Comparison of ENCODE assay signal across 12 cellular contexts in the genomic region with DNA sequence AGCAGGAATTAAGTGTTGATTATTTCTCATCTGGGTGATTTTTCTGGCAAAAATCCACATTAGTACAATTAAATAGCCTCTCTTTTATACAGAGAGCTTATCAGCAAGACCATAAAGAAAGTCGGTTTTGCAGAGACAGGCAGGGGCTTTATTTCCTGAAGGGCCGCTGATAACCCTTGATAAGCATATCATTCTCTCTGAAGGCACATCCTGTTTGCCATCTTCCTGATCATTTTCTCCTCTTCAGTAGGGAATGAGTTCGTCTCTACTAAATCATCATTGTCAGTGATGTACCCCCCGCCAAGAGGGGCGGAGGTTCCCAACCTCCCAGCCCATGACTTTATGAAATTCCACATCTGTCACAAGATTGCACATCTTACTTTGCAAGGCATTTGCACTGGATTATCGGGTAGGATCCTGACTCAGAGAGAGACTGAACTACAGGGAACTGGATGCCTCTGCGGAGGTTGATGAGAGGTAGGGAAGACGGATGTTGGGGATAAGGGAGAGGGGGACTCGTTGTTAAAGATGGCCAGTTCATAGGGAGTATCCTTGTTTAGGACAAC.
"Had no signal": no experiment of that assay in that cellular context is flagged by ENCODE, and none has a peak within 500 bp of the region (broad histone marks: within the 10 kb centered on the region; RNA-seq: fewer than 3 reads in every experiment).

No MANE protein-coding gene starts in this region.

- H3K4me1 Mint-ChIP-seq: activated CD4-positive, alpha-beta memory T cell treated with anti-CD3 and anti-CD28 coated beads, Interleukin-2, amount 10 ng/mL, durations not matched to agents 7 days and 5 days; activated naive CD4-positive, alpha-beta T cell treated with anti-CD3 and anti-CD28 coated beads, Interleukin-2, amount 10 ng/mL, durations not matched to agents 7 days and 5 days; stimulated activated naive B cell treated with anti-CD40 and anti-IgM and Interleukin-4, amounts not matched to agents 10 μg/mL and 1 μg/mL and 100 μg/mL, for 72 hours had no signal

- DNase-seq: activated CD4-positive, alpha-beta memory T cell treated with anti-CD3 and anti-CD28 coated beads, Interleukin-2, amount 10 ng/mL, durations not matched to agents 7 days and 5 days; activated naive CD4-positive, alpha-beta T cell treated with anti-CD3 and anti-CD28 coated beads, Interleukin-2, amount 10 ng/mL, durations not matched to agents 7 days and 5 days; activated T-cell treated with anti-CD3 and anti-CD28 coated beads, Interleukin-2, amount 50 U/mL, for 24 hours; kidney glomerular epithelial cell; pancreas; stimulated activated CD4-positive, alpha-beta T cell treated with anti-CD3 and anti-CD28 coated beads, Interleukin-4, amount 100 ng/mL, for 1 hour; stimulated activated naive B cell treated with anti-CD40 and anti-IgM and Interleukin-4, amounts not matched to agents 10 μg/mL and 1 μg/mL and 100 μg/mL, for 72 hours; thyroid gland; WERI-Rb-1 had no signal

- H3K9me3 ChIP-seq: pancreas, thyroid gland had no signal

- H3K27me3 ChIP-seq: pancreas, thyroid gland had no signal

- H3K4me3 Mint-ChIP-seq: activated CD4-positive, alpha-beta memory T cell treated with anti-CD3 and anti-CD28 coated beads, Interleukin-2, amount 10 ng/mL, durations not matched to agents 7 days and 5 days; activated naive CD4-positive, alpha-beta T cell treated with anti-CD3 and anti-CD28 coated beads, Interleukin-2, amount 10 ng/mL, durations not matched to agents 7 days and 5 days; activated T-cell treated with anti-CD3 and anti-CD28 coated beads, Interleukin-2, amount 50 U/mL, for 24 hours; neural crest cell; stimulated activated naive B cell treated with anti-CD40 and anti-IgM and Interleukin-4, amounts not matched to agents 10 μg/mL and 1 μg/mL and 100 μg/mL, for 72 hours had no signal

- H3K27ac ChIP-seq: coronary artery, esophagus muscularis mucosa, pancreas, thyroid gland, WERI-Rb-1 had no signal

- H3K4me1 ChIP-seq: esophagus muscularis mucosa, pancreas, thyroid gland had no signal

- H3K9me3 Mint-ChIP-seq: activated CD4-positive, alpha-beta memory T cell treated with anti-CD3 and anti-CD28 coated beads, Interleukin-2, amount 10 ng/mL, durations not matched to agents 7 days and 5 days; activated naive CD4-positive, alpha-beta T cell treated with anti-CD3 and anti-CD28 coated beads, Interleukin-2, amount 10 ng/mL, durations not matched to agents 7 days and 5 days; activated T-cell treated with anti-CD3 and anti-CD28 coated beads, Interleukin-2, amount 50 U/mL, for 24 hours had no signal

- H3K4me3 ChIP-seq: coronary artery, esophagus muscularis mucosa, pancreas, thyroid gland had no signal

- H3K27me3 Mint-ChIP-seq: activated CD4-positive, alpha-beta memory T cell treated with anti-CD3 and anti-CD28 coated beads, Interleukin-2, amount 10 ng/mL, durations not matched to agents 7 days and 5 days had no signal

- H3K27ac Mint-ChIP-seq: activated CD4-positive, alpha-beta memory T cell treated with anti-CD3 and anti-CD28 coated beads, Interleukin-2, amount 10 ng/mL, durations not matched to agents 7 days and 5 days; activated naive CD4-positive, alpha-beta T cell treated with anti-CD3 and anti-CD28 coated beads, Interleukin-2, amount 10 ng/mL, durations not matched to agents 7 days and 5 days; activated T-cell treated with anti-CD3 and anti-CD28 coated beads, Interleukin-2, amount 50 U/mL, for 24 hours; stimulated activated naive B cell treated with anti-CD40 and anti-IgM and Interleukin-4, amounts not matched to agents 10 μg/mL and 1 μg/mL and 100 μg/mL, for 72 hours had no signal

- H3K36me3 Mint-ChIP-seq: activated naive CD4-positive, alpha-beta T cell treated with anti-CD3 and anti-CD28 coated beads, Interleukin-2, amount 10 ng/mL, durations not matched to agents 7 days and 5 days; stimulated activated naive B cell treated with anti-CD40 and anti-IgM and Interleukin-4, amounts not matched to agents 10 μg/mL and 1 μg/mL and 100 μg/mL, for 72 hours had no signal

- ATAC-seq: pancreas; stimulated activated naive B cell treated with anti-CD40 and anti-IgM and Interleukin-4, amounts not matched to agents 10 μg/mL and 1 μg/mL and 100 μg/mL, for 72 hours had no signal

- H3K36me3 ChIP-seq: esophagus muscularis mucosa, pancreas, thyroid gland, WERI-Rb-1 had no signal
